Comparison of ENCODE assay signal across 22 cellular contexts in genomic region chr16:71954180-71954579, GRCh38. TPM values are rescaled to one million over a fixed set of nuclear protein-coding genes. Genes with fewer than 3 reads are reported as not detected.
DNase-seq lines count a peak whose midpoint lies in the region; ATAC-seq, FAIRE-seq and TF ChIP-seq lines count a peak whose summit lies in the region.
"Had no signal": no experiment of that assay in that cellular context is flagged by ENCODE, and none has a peak within 500 bp of the region (broad histone marks: within the 10 kb centered on the region; RNA-seq: fewer than 3 reads in every experiment).

No MANE protein-coding gene starts in this region.

- no peaks in the 10 kb centered on the region for H4K20me1 ChIP-seq in HepG2 (ENCODE audit: insufficient read depth, low read length)
- no peaks in the 10 kb centered on the region for H4K20me1 ChIP-seq in MM.1S (ENCODE audit: insufficient read depth, low read length)
- H4K20me1 ChIP-seq in H1 (replicated peaks in 1 of 2; ENCODE audit: control insufficient read depth in 1 of 2, insufficient read depth in 2 of 2, low read length in 2 of 2): no peaks in the 10 kb centered on the region
- H4K20me1 ChIP-seq: BLaER1 had no signal

- no peak overlapping the region for H3K14ac ChIP-seq in H1 (ENCODE audit: insufficient read length)

- H3K79me1 ChIP-seq in H1 (ENCODE audit: low read depth, low read length): no peaks in the 10 kb centered on the region

- TF ChIP-seq EP300 in HepG2 (IDR thresholded peaks at IDR 0.05; ENCODE audit: low read depth in 2 of 2, low read length in 2 of 2) (no peak), HepG2 (CRISPR knock-in tag; IDR thresholded peaks at IDR 0.05; ENCODE audit: borderline replicate concordance) (no peak), H1 (IDR thresholded peaks at IDR 0.05; ENCODE audit: borderline replicate concordance in 1 of 2, low read depth in 2 of 2, low read length in 2 of 2) (no peak)

- H2BK20ac ChIP-seq in H1 (ENCODE audit: low read length): no peak overlapping the region

- no peak overlapping the region for H3K4ac ChIP-seq in H1 (replicated peaks; ENCODE audit: insufficient read length, low read depth, low read length)

- BruUV-seq in HepG2 (replicated peaks; lab: Mats Ljungman, UMichigan): no TSS peak

- no peaks in the 10 kb centered on the region for H3K79me2 ChIP-seq in HepG2 (ENCODE audit: insufficient read depth, low read length)
- no peaks in the 10 kb centered on the region for H3K79me2 ChIP-seq in MM.1S (ENCODE audit: low read length)
- no peaks in the 10 kb centered on the region for H3K79me2 ChIP-seq in H1 (ENCODE audit: control insufficient read depth in 1 of 2, insufficient read depth in 2 of 2, low read length in 2 of 2)

- no peak overlapping the region for H2BK12ac ChIP-seq in H1 (ENCODE audit: low read depth, low read length)

- H3K27ac ChIP-seq in HepG2 (ENCODE audit: extremely low read length, insufficient read depth, low read length) (no peak overlapping the region), right lobe of liver (no peak overlapping the region), MM.1S (ENCODE audit: low read length) (peak overlapping the region; percentile 49; the same call in 1 of the 2 replicates), H1 (ENCODE audit: low read depth, low read length) (no peak overlapping the region)
- H3K27ac ChIP-seq: BLaER1, C4-2B had no signal

- CTCF ChIA-PET in HepG2 (lab: Yijun Ruan, JAX; ENCODE audit: low intra/inter-chr PET ratio, low total read pairs) (no interaction called here), H1 (lab: Charles Lee; ENCODE audit: partially characterized antibody) (interaction anchor here (1.1 kb wide), 1 partner anchor 14 kb away, joined by 3 read pairs; no protein-coding TSS in a partner anchor)

- H3K23ac ChIP-seq in H1 (ENCODE audit: insufficient read length): no peak overlapping the region

- no peak overlapping the region for H2BK15ac ChIP-seq in H1 (ENCODE audit: low read length)

- no peak overlapping the region for H2AFZ ChIP-seq in HepG2 (ENCODE audit: low read length)
- no peak overlapping the region for H2AFZ ChIP-seq in MM.1S (ENCODE audit: low read length)
- no peak overlapping the region for H2AFZ ChIP-seq in H1 (ENCODE audit: low read length)

- H3K4me1 ChIP-seq in HepG2 (ENCODE audit: insufficient read depth, low read length): no peaks in the 10 kb centered on the region
- H3K4me1 ChIP-seq in right lobe of liver: no peaks in the 10 kb centered on the region
- peaks cover 49% of the 10 kb centered on the region for H3K4me1 ChIP-seq in MM.1S (ENCODE audit: low read length)
- peaks cover 0 to 4% (median 0%) of the 10 kb centered on the region in 4 experiments; a peak in 1 of 7 replicates for H3K4me1 ChIP-seq in H1 (replicated peaks in 1 of 4; ENCODE audit: control insufficient read depth in 3 of 4, insufficient read depth in 4 of 4, low read length in 3 of 4)
- H3K4me1 ChIP-seq: Caco-2, HAP-1 had no signal

- no peak overlapping the region for H2BK120ac ChIP-seq in H1 (replicated peaks; ENCODE audit: low read depth, low read length)

- no peak overlapping the region for H4K91ac ChIP-seq in H1 (replicated peaks; ENCODE audit: insufficient read length, low read length)

- TF ChIP-seq CTCF in HepG2 (CRISPR knock-in tag; IDR thresholded peaks at IDR 0.05) (no peak), right lobe of liver (IDR thresholded peaks at IDR 0.05) (no peak), MM.1S (IDR thresholded peaks at IDR 0.05; ENCODE audit: low read length) (no peak), H1 (IDR thresholded peaks at IDR 0.05; ENCODE audit: control extremely low read depth in 1 of 3, insufficient read depth in 1 of 3, low read depth in 1 of 3, low read length in 3 of 3) (no peak), lower leg skin (IDR thresholded peaks at IDR 0.05) (no peak)

- ATAC-seq in HepG2 (no peak), right lobe of liver (no peak)
- ATAC-seq: CD8-positive, alpha-beta T cell; GM23338 had no signal

- TF ChIP-seq POLR2A in HepG2 (IDR thresholded peaks at IDR 0.05; ENCODE audit: insufficient read depth in 1 of 2, low read depth in 2 of 2, low read length in 2 of 2) (no peak), right lobe of liver (IDR thresholded peaks at IDR 0.05) (no peak), H1 (IDR thresholded peaks at IDR 0.05; ENCODE audit: control extremely low read depth in 1 of 2, low read depth in 2 of 2, low read length in 2 of 2) (no peak), lower leg skin (IDR thresholded peaks at IDR 0.05) (no peak)

- H3K56ac ChIP-seq in H1 (replicated peaks; ENCODE audit: insufficient read length, low read depth, low read length): no peak overlapping the region

- H3K27me3 ChIP-seq in HepG2 (ENCODE audit: control insufficient read depth in 1 of 2, insufficient read depth in 2 of 2, low read length in 2 of 2) (peaks cover 0 to 14% of the 10 kb centered on the region in 2 experiments; a peak in 2 of 5 replicates), right lobe of liver (no peaks in the 10 kb centered on the region), MM.1S (replicated peaks; ENCODE audit: insufficient read depth, low read length) (no peaks in the 10 kb centered on the region), H1 (replicated peaks in 1 of 4; ENCODE audit: control insufficient read depth in 3 of 4, extremely low read depth in 1 of 4, insufficient read depth in 3 of 4, low read length in 3 of 4) (peaks cover 0 to 4% (median under 1%) of the 10 kb centered on the region in 4 experiments; a peak in 5 of 7 replicates)
- H3K27me3 ChIP-seq: BLaER1 had no signal

- TF ChIP-seq RAD21 in HepG2 (CRISPR knock-in tag; IDR thresholded peaks at IDR 0.05) (no peak), H1 (IDR thresholded peaks at IDR 0.05 in 1 of 2, conservative IDR thresholded peaks at IDR 0.05 in 1 of 2; ENCODE audit: low read depth in 2 of 2, low read length in 2 of 2) (no peak)

- H3K4me2 ChIP-seq in HepG2 (ENCODE audit: low read depth, low read length) (no peak overlapping the region), MM.1S (ENCODE audit: low read depth, low read length) (peak overlapping the region; percentile 64; the same call in 1 of the 2 replicates), H1 (ENCODE audit: insufficient read depth in 1 of 2, low read depth in 2 of 2, low read length in 2 of 2) (no peak overlapping the region)
- H3K4me2 ChIP-seq: BLaER1, GM23338 had no signal

- H3K9ac ChIP-seq in HepG2 (ENCODE audit: insufficient read depth, low read depth, low read length): no peak overlapping the region
- H3K9ac ChIP-seq in MM.1S (ENCODE audit: low read length): no peak overlapping the region
- H3K9ac ChIP-seq in H1 (replicated peaks in 1 of 4; ENCODE audit: extremely low read depth in 1 of 4, low read depth in 3 of 4, low read length in 3 of 4): no peak overlapping the region
- H3K9ac ChIP-seq: BLaER1 had no signal

- H3K9me3 ChIP-seq in HepG2 (ENCODE audit: low read length): no peaks in the 10 kb centered on the region
- no peaks in the 10 kb centered on the region for H3K9me3 ChIP-seq in right lobe of liver
- H3K9me3 ChIP-seq in MM.1S (replicated peaks; ENCODE audit: insufficient read depth, low read length): no peaks in the 10 kb centered on the region
- no peaks in the 10 kb centered on the region for H3K9me3 ChIP-seq in H1 (ENCODE audit: insufficient read depth in 2 of 2, low read depth in 1 of 2, low read length in 1 of 2)
- H3K9me3 ChIP-seq: Caco-2, HAP-1 had no signal

- WGBS in HepG2 (ENCODE audit: low lambda C conversion rate): 59% methylated on average over 5 of the region's 5 CpGs
- WGBS in right lobe of liver (ENCODE audit: insufficient coverage, low coverage, low lambda C conversion rate, missing lambda C conversion rate): 72% methylated on average over 4 of the region's 5 CpGs
- 78 to 100% methylated on average over 1 to 5 of the region's 5 CpGs for WGBS in H1 (ENCODE audit: extremely low coverage in 1 of 2, insufficient coverage in 1 of 2, insufficient read length in 1 of 2, insufficient replicate concordance in 2 of 2, low coverage in 1 of 2, low lambda C conversion rate in 2 of 2, missing lambda C conversion rate in 1 of 2), 2 experiments
- 77 to 80% methylated on average over 5 of the region's 5 CpGs for WGBS in lower leg skin, 2 donors

- no peak overlapping the region for H4K8ac ChIP-seq in H1 (ENCODE audit: extremely low read depth, insufficient read depth, low read length)

- no peak overlapping the region for H3K4me3 ChIP-seq in HepG2 (replicated peaks in 1 of 3; ENCODE audit: insufficient read depth in 1 of 3, low read depth in 2 of 3, low read length in 3 of 3)
- H3K4me3 ChIP-seq in right lobe of liver: no peak overlapping the region
- no peak overlapping the region for H3K4me3 ChIP-seq in MM.1S (ENCODE audit: low read length)
- H3K4me3 ChIP-seq in H1 (ENCODE audit: extremely low read depth in 1 of 4, insufficient read depth in 2 of 4, low read depth in 3 of 4, low read length in 4 of 4): no peak overlapping the region
- H3K4me3 ChIP-seq in lower leg skin (ENCODE audit: low read depth, poor library complexity, severe bottlenecking): no peak overlapping the region
- H3K4me3 ChIP-seq: BLaER1, GM23338, HAP-1 had no signal

- intact Hi-C loops in HepG2 (cut with micrococcal nuclease; ENCODE audit: unreplicated experiment) (no loop called here), right lobe of liver (cut with DNase I) (no loop called here), lower leg skin (cut with DNase I; ENCODE audit: low total_unique reads) (no loop called here)

- no peaks in the 10 kb centered on the region for H3K36me3 ChIP-seq in HepG2 (replicated peaks in 1 of 2; ENCODE audit: control insufficient read depth in 1 of 2, insufficient read depth in 2 of 2, low read length in 2 of 2)
- H3K36me3 ChIP-seq in right lobe of liver: no peaks in the 10 kb centered on the region
- H3K36me3 ChIP-seq in MM.1S (replicated peaks; ENCODE audit: insufficient read depth, low read length): no peaks in the 10 kb centered on the region
- H3K36me3 ChIP-seq in H1 (ENCODE audit: control insufficient read depth in 2 of 4, insufficient read depth in 4 of 4, low read length in 3 of 4): no peaks in the 10 kb centered on the region
- H3K36me3 ChIP-seq: BLaER1, HAP-1 had no signal

- DNase-seq in HepG2 (ENCODE audit: low spot score) (no peak), right lobe of liver (no peak), MM.1S (no peak), H1 (ENCODE audit: low read depth in 1 of 2, low spot score in 2 of 2) (no peak), NCI-H526 (lab: John Stamatoyannopoulos, UW) (no peak), lower leg skin (ENCODE audit: low spot score in 2 of 2) (no peak), amniotic stem cell (lab: John Stamatoyannopoulos, UW) (no peak)
- DNase-seq: 8988T; Caco-2; CD8-positive, alpha-beta T cell; DMS153; DND-41; HFFc6 had no signal

- in situ Hi-C loops in HepG2 (cut with HindIII; ENCODE audit: extremely low pct_ligation_motif_present, low pct_unique_long_range_greater_than_20kb): no loop called here

- POLR2A ChIA-PET in HepG2 (lab: Yijun Ruan, JAX) (no interaction called here), H1 (lab: Charles Lee; ENCODE audit: partially characterized antibody) (interaction anchor here (1.0 to 1.3 kb wide), 2 partner anchors 12 to 84 kb away, joined by 3 to 4 read pairs; no protein-coding TSS in a partner anchor)

- H3K23me2 ChIP-seq in H1 (ENCODE audit: low read depth, low read length): no peaks in the 10 kb centered on the region; the same call in 1 of the 2 replicates

- no peak overlapping the region for H4K5ac ChIP-seq in H1 (ENCODE audit: insufficient read length, low read depth, low read length)

- H2BK5ac ChIP-seq in H1 (ENCODE audit: low read depth, low read length): no peak overlapping the region

- no peaks in the 10 kb centered on the region for H3K9me2 ChIP-seq in MM.1S (replicated peaks; ENCODE audit: insufficient read depth, low read length)

- H3F3A ChIP-seq in MM.1S (ENCODE audit: insufficient read depth, low read length): peaks cover 31% of the 10 kb centered on the region

- no peak overlapping the region for H3K18ac ChIP-seq in H1 (ENCODE audit: extremely low read depth, low read length)

- no peak for FAIRE-seq in HepG2 (lab: Jason Lieb, UNC)
- FAIRE-seq in H1 (lab: Jason Lieb, UNC): no peak
- FAIRE-seq: G401.6, GM18507, H54 had no signal

- H2AK5ac ChIP-seq in H1 (ENCODE audit: low read depth, low read length): no peak overlapping the region

RNA-seq across cellular contexts. Expression of gene PKD1L3, which starts 46.0 kb away (rescaled TPM):
- 0.02 TPM in 1 of 2 replicates, not detected in the other for total RNA-seq in HepG2 (2016; rRNA removed; fragmentation: Illumina TruSeq; extraction: Trizol)
- not detected in 2 replicates for total RNA-seq in HepG2 (2016; cell fraction: cytosol; rRNA removed; fragmentation: Illumina TruSeq; extraction: Trizol; ENCODE audit: low read depth)
- 0.02 TPM in 1 of 2 replicates, not detected in the other for total RNA-seq in HepG2 (2016; cell fraction: insoluble cytoplasmic fraction; rRNA removed; fragmentation: Illumina TruSeq; extraction: Trizol)
- total RNA-seq in HepG2 (2016; cell fraction: membrane; rRNA removed; fragmentation: Illumina TruSeq; extraction: Trizol): 0.03 TPM in 1 of 2 replicates, not detected in the other
- total RNA-seq in HepG2 (2016; cell fraction: nucleus; rRNA removed; fragmentation: Illumina TruSeq; extraction: Trizol): 0.06 TPM in 1 of 2 replicates, not detected in the other
- 0.01 TPM in 1 of 2 replicates, not detected in the other for polyA plus RNA-seq in HepG2 (2011; rRNA removed)
- polyA plus RNA-seq in HepG2 (2011; cell fraction: cytosol; rRNA removed): 0.01 TPM in 1 of 2 replicates, not detected in the other
- polyA plus RNA-seq in HepG2 (2011; cell fraction: nucleus; rRNA removed): not detected in 2 replicates
- polyA plus RNA-seq in HepG2 (2012): 0.03 TPM in 2 replicates
- polyA plus RNA-seq in HepG2 (2016; cell fraction: cytosol; fragmentation: Illumina TruSeq; extraction: Trizol; ENCODE audit: low read depth): not detected in 2 replicates
- not detected in 2 replicates for polyA plus RNA-seq in HepG2 (2016; cell fraction: insoluble cytoplasmic fraction; fragmentation: Illumina TruSeq; extraction: Trizol; ENCODE audit: low read depth)
- polyA plus RNA-seq in HepG2 (2016; cell fraction: membrane; fragmentation: Illumina TruSeq; extraction: Trizol; ENCODE audit: low read depth): not detected in 2 replicates
- not detected in 2 replicates for polyA plus RNA-seq in HepG2 (2016; cell fraction: nucleus; fragmentation: Illumina TruSeq; extraction: Trizol; ENCODE audit: insufficient read depth, low read depth)
- not detected in 2 replicates for polyA minus RNA-seq in HepG2 (2011; rRNA and poly(A)+ RNA removed; ENCODE audit: low replicate concordance)
- not detected in 2 replicates for polyA minus RNA-seq in HepG2 (2011; cell fraction: cytosol; rRNA and poly(A)+ RNA removed)
- polyA minus RNA-seq in HepG2 (2011; cell fraction: nucleus; rRNA and poly(A)+ RNA removed): not detected in 2 replicates
- 1 to 10 TPM in 2 of 6 experiments, under 1 TPM in 4; 0.60 to 2.0 (median 0.83) TPM for total RNA-seq in right lobe of liver
- not detected in 2 replicates for total RNA-seq in H1 (2021; fragmentation: NEBNext Ultra II Directional; extraction: Animal tissue kit (Norgen Biotek cat#: 25700))
- 0.02 TPM in 1 of 2 replicates, not detected in the other for polyA plus RNA-seq in H1 (2011; rRNA removed)
- polyA plus RNA-seq in H1 (2011; cell fraction: cytosol; rRNA removed): 0.01 TPM
- polyA plus RNA-seq in H1 (2011; cell fraction: nucleus; rRNA removed): 0.01 TPM
- polyA plus RNA-seq in H1 (2012, experiment 1 of 2): not detected in 4 replicates
- polyA plus RNA-seq in H1 (2012, experiment 2 of 2): not detected
- polyA plus RNA-seq in H1 (2013, experiment 1 of 2): not detected
- polyA plus RNA-seq in H1 (2013, experiment 2 of 2): under 0.01 TPM
- 0.10 TPM in 1 of 2 replicates, not detected in the other for polyA minus RNA-seq in H1 (2011; rRNA and poly(A)+ RNA removed)
- not detected for polyA minus RNA-seq in H1 (2011; cell fraction: cytosol; rRNA and poly(A)+ RNA removed)
- polyA minus RNA-seq in H1 (2011; cell fraction: nucleus; rRNA and poly(A)+ RNA removed): not detected
- total RNA-seq in lower leg skin: under 1 TPM in 2 of 4 donors, not detected in 2; 0.06 to 0.44 TPM
- total RNA-seq: A673; Caco-2; CD4-positive, CD25-positive, alpha-beta regulatory T cell; CD8-positive, alpha-beta T cell; GM23338; HFFc6 had no signal
- polyA plus RNA-seq: CD4-positive, CD25-positive, alpha-beta regulatory T cell; GM23338 had no signal

RNA-seq across cellular contexts. Expression of gene DHODH, which starts 54.4 kb away (rescaled TPM):
- total RNA-seq in HepG2 (2016; rRNA removed; fragmentation: Illumina TruSeq; extraction: Trizol): 12.7 and 16.4 TPM in 2 replicates
- 2.8 and 3.5 TPM in 2 replicates for total RNA-seq in HepG2 (2016; cell fraction: cytosol; rRNA removed; fragmentation: Illumina TruSeq; extraction: Trizol; ENCODE audit: low read depth)
- 7.2 and 17.7 TPM in 2 replicates for total RNA-seq in HepG2 (2016; cell fraction: insoluble cytoplasmic fraction; rRNA removed; fragmentation: Illumina TruSeq; extraction: Trizol)
- total RNA-seq in HepG2 (2016; cell fraction: membrane; rRNA removed; fragmentation: Illumina TruSeq; extraction: Trizol): 6.4 and 6.5 TPM in 2 replicates
- total RNA-seq in HepG2 (2016; cell fraction: nucleus; rRNA removed; fragmentation: Illumina TruSeq; extraction: Trizol): 15.5 and 21.3 TPM in 2 replicates
- 9.7 and 10.7 TPM in 2 replicates for polyA plus RNA-seq in HepG2 (2011; rRNA removed)
- polyA plus RNA-seq in HepG2 (2011; cell fraction: cytosol; rRNA removed): 9.2 and 11.3 TPM in 2 replicates
- 9.2 and 9.3 TPM in 2 replicates for polyA plus RNA-seq in HepG2 (2011; cell fraction: nucleus; rRNA removed)
- polyA plus RNA-seq in HepG2 (2012): 8.3 and 11.2 TPM in 2 replicates
- polyA plus RNA-seq in HepG2 (2016; cell fraction: cytosol; fragmentation: Illumina TruSeq; extraction: Trizol; ENCODE audit: low read depth): 3.0 and 3.1 TPM in 2 replicates
- 8.7 and 9.3 TPM in 2 replicates for polyA plus RNA-seq in HepG2 (2016; cell fraction: insoluble cytoplasmic fraction; fragmentation: Illumina TruSeq; extraction: Trizol; ENCODE audit: low read depth)
- polyA plus RNA-seq in HepG2 (2016; cell fraction: membrane; fragmentation: Illumina TruSeq; extraction: Trizol; ENCODE audit: low read depth): 3.3 and 4.6 TPM in 2 replicates
- 19.3 and 27.3 TPM in 2 replicates for polyA plus RNA-seq in HepG2 (2016; cell fraction: nucleus; fragmentation: Illumina TruSeq; extraction: Trizol; ENCODE audit: insufficient read depth, low read depth)
- polyA minus RNA-seq in HepG2 (2011; rRNA and poly(A)+ RNA removed; ENCODE audit: low replicate concordance): 7.9 and 10.5 TPM in 2 replicates
- 4.6 and 5.8 TPM in 2 replicates for polyA minus RNA-seq in HepG2 (2011; cell fraction: cytosol; rRNA and poly(A)+ RNA removed)
- 8.2 and 11.4 TPM in 2 replicates for polyA minus RNA-seq in HepG2 (2011; cell fraction: nucleus; rRNA and poly(A)+ RNA removed)
- 100 to 1,000 TPM in 1 of 6 experiments, 10 to 100 TPM in 5; 26.7 to 108 (median 74.6) TPM for total RNA-seq in right lobe of liver
- 15.3 and 19.4 TPM in 2 replicates for total RNA-seq in H1 (2021; fragmentation: NEBNext Ultra II Directional; extraction: Animal tissue kit (Norgen Biotek cat#: 25700))
- polyA plus RNA-seq in H1 (2011; rRNA removed): 9.1 and 9.7 TPM in 2 replicates
- 11.3 TPM for polyA plus RNA-seq in H1 (2011; cell fraction: cytosol; rRNA removed)
- polyA plus RNA-seq in H1 (2011; cell fraction: nucleus; rRNA removed): 12.5 TPM
- 11.1 to 15.3 TPM (median 13.9 TPM) in 4 replicates for polyA plus RNA-seq in H1 (2012, experiment 1 of 2)
- polyA plus RNA-seq in H1 (2012, experiment 2 of 2): 6.3 TPM
- 9.7 TPM for polyA plus RNA-seq in H1 (2013, experiment 1 of 2)
- 11.7 TPM for polyA plus RNA-seq in H1 (2013, experiment 2 of 2)
- 6.5 and 6.7 TPM in 2 replicates for polyA minus RNA-seq in H1 (2011; rRNA and poly(A)+ RNA removed)
- 8.1 TPM for polyA minus RNA-seq in H1 (2011; cell fraction: cytosol; rRNA and poly(A)+ RNA removed)
- polyA minus RNA-seq in H1 (2011; cell fraction: nucleus; rRNA and poly(A)+ RNA removed): 8.6 TPM
- total RNA-seq in lower leg skin: 1 to 10 TPM; 3.7 to 7.3 (median 4.7) TPM

RNA-seq across cellular contexts. Expression of gene IST1, which starts 58.8 kb away (rescaled TPM):
- total RNA-seq in HepG2 (2016; rRNA removed; fragmentation: Illumina TruSeq; extraction: Trizol): 346 and 497 TPM in 2 replicates
- 49.2 and 50.3 TPM in 2 replicates for total RNA-seq in HepG2 (2016; cell fraction: cytosol; rRNA removed; fragmentation: Illumina TruSeq; extraction: Trizol; ENCODE audit: low read depth)
- 344 and 478 TPM in 2 replicates for total RNA-seq in HepG2 (2016; cell fraction: insoluble cytoplasmic fraction; rRNA removed; fragmentation: Illumina TruSeq; extraction: Trizol)
- total RNA-seq in HepG2 (2016; cell fraction: membrane; rRNA removed; fragmentation: Illumina TruSeq; extraction: Trizol): 98.2 and 110 TPM in 2 replicates
- 217 and 218 TPM in 2 replicates for total RNA-seq in HepG2 (2016; cell fraction: nucleus; rRNA removed; fragmentation: Illumina TruSeq; extraction: Trizol)
- polyA plus RNA-seq in HepG2 (2011; rRNA removed): 402 and 415 TPM in 2 replicates
- polyA plus RNA-seq in HepG2 (2011; cell fraction: cytosol; rRNA removed): 246 and 321 TPM in 2 replicates
- polyA plus RNA-seq in HepG2 (2011; cell fraction: nucleus; rRNA removed): 386 and 449 TPM in 2 replicates
- polyA plus RNA-seq in HepG2 (2012): 250 and 252 TPM in 2 replicates
- 15.5 and 16.2 TPM in 2 replicates for polyA plus RNA-seq in HepG2 (2016; cell fraction: cytosol; fragmentation: Illumina TruSeq; extraction: Trizol; ENCODE audit: low read depth)
- polyA plus RNA-seq in HepG2 (2016; cell fraction: insoluble cytoplasmic fraction; fragmentation: Illumina TruSeq; extraction: Trizol; ENCODE audit: low read depth): 427 and 428 TPM in 2 replicates
- 40.8 and 43.5 TPM in 2 replicates for polyA plus RNA-seq in HepG2 (2016; cell fraction: membrane; fragmentation: Illumina TruSeq; extraction: Trizol; ENCODE audit: low read depth)
- polyA plus RNA-seq in HepG2 (2016; cell fraction: nucleus; fragmentation: Illumina TruSeq; extraction: Trizol; ENCODE audit: insufficient read depth, low read depth): 440 and 473 TPM in 2 replicates
- polyA minus RNA-seq in HepG2 (2011; rRNA and poly(A)+ RNA removed; ENCODE audit: low replicate concordance): 132 and 270 TPM in 2 replicates
- polyA minus RNA-seq in HepG2 (2011; cell fraction: cytosol; rRNA and poly(A)+ RNA removed): 125 and 139 TPM in 2 replicates
- 242 and 297 TPM in 2 replicates for polyA minus RNA-seq in HepG2 (2011; cell fraction: nucleus; rRNA and poly(A)+ RNA removed)
- total RNA-seq in right lobe of liver: 10 to 100 TPM; 44.7 to 73.4 (median 65.5) TPM
- total RNA-seq in H1 (2021; fragmentation: NEBNext Ultra II Directional; extraction: Animal tissue kit (Norgen Biotek cat#: 25700)): 245 and 248 TPM in 2 replicates
- 163 and 190 TPM in 2 replicates for polyA plus RNA-seq in H1 (2011; rRNA removed)
- 258 TPM for polyA plus RNA-seq in H1 (2011; cell fraction: cytosol; rRNA removed)
- 226 TPM for polyA plus RNA-seq in H1 (2011; cell fraction: nucleus; rRNA removed)
- polyA plus RNA-seq in H1 (2012, experiment 1 of 2): 182 to 203 TPM (median 189 TPM) in 4 replicates
- polyA plus RNA-seq in H1 (2012, experiment 2 of 2): 79.0 TPM
- 103 TPM for polyA plus RNA-seq in H1 (2013, experiment 1 of 2)
- polyA plus RNA-seq in H1 (2013, experiment 2 of 2): 101 TPM
- polyA minus RNA-seq in H1 (2011; rRNA and poly(A)+ RNA removed): 311 and 412 TPM in 2 replicates
- 98.5 TPM for polyA minus RNA-seq in H1 (2011; cell fraction: cytosol; rRNA and poly(A)+ RNA removed)
- 127 TPM for polyA minus RNA-seq in H1 (2011; cell fraction: nucleus; rRNA and poly(A)+ RNA removed)
- 100 to 1,000 TPM; 153 to 227 (median 197) TPM for total RNA-seq in lower leg skin

Comparison
In these comparisons a context has a peak if more than half of its experiments do, and no peak if none do; other contexts are left out.
1. Of the 41 proteins assayed by ChIP-seq in both HepG2 and H1: peak only in HepG2: none; only in H1: none; in both: RFX5; in neither: 40.